14 cellular contexts compared by ENCODE assay signal in genomic region chr10:74289956-74290355, GRCh38.
DNase-seq lines count a peak whose midpoint lies in the region; ATAC-seq, FAIRE-seq and TF ChIP-seq lines count a peak whose summit lies in the region.
"Had no signal": no experiment of that assay in that cellular context is flagged by ENCODE, and none has a peak within 500 bp of the region (broad histone marks: within the 10 kb centered on the region; RNA-seq: fewer than 3 reads in every experiment).

No MANE protein-coding gene starts in this region.

- intact Hi-C loops in esophagus muscularis mucosa (cut with DNase I) = no loop called here

- H3K4me1 ChIP-seq in esophagus muscularis mucosa (peaks cover 3 to 48% (median 31%) of the 10 kb centered on the region in 4 donors), neuron (ENCODE audit: insufficient read depth, low read length) (peaks cover 11% of the 10 kb centered on the region)

- no peak for ATAC-seq in HG02938 (IDR thresholded peaks at IDR 0.05; ENCODE audit: unreplicated experiment)
- ATAC-seq: GM12878 had no signal

- H3K9me3 ChIP-seq in esophagus muscularis mucosa = no peaks in the 10 kb centered on the region
- H3K9me3 ChIP-seq in neuron (ENCODE audit: low read length) = peaks cover 9% of the 10 kb centered on the region
- H3K9me3 ChIP-seq: Caco-2 had no signal

- FAIRE-seq in HTR-8/SVneo (lab: Jason Lieb, UNC) = no peak
- FAIRE-seq: GM12878 had no signal

- DNase-seq in AG10803 (ENCODE audit: low read depth) (peak; percentile 37), esophagus muscularis mucosa (ENCODE audit: extremely low spot score) (no peak), NCI-H446 treated with DMSO at 0.1 percent for 48 hours (lab: John Stamatoyannopoulos, UW) (no peak), HTR-8/SVneo (ENCODE audit: insufficient read length, low spot score) (no peak), nucleus accumbens (lab: John Stamatoyannopoulos, UW) (no peak)
- DNase-seq: Caco-2; glutamatergic neuron; NCI-H1417; stimulated activated CD4-positive, alpha-beta T cell treated with anti-CD3 and anti-CD28 coated beads, Interleukin-12 subunit alpha, Interleukin-12 subunit beta, amount 100 ng/mL, for 4 hours; stimulated activated CD8-positive, alpha-beta memory T cell treated with anti-CD3 and anti-CD28 coated beads, Interleukin-4, amount 100 ng/mL, for 48 hours had no signal

- H2AFZ ChIP-seq in neuron (ENCODE audit: low read depth, low read length) = peak overlapping the region; percentile 45

- H3K4me3 ChIP-seq in AG10803 (ENCODE audit: low read length) (peak overlapping the region; percentile 37), esophagus muscularis mucosa (peak overlapping the region; percentile 3 to 33 (median 12)), neuron (ENCODE audit: low read length) (no peak overlapping the region)
- H3K4me3 ChIP-seq: GM12878 had no signal

- peak overlapping the region; percentile 66 to 74 (median 70) for H3K27ac ChIP-seq in esophagus muscularis mucosa (replicated peaks in 1 of 4)

- H3K27me3 ChIP-seq in esophagus muscularis mucosa = no peaks in the 10 kb centered on the region
- H3K27me3 ChIP-seq in neuron (ENCODE audit: insufficient read depth, low read length) = no peaks in the 10 kb centered on the region

- WGBS in esophagus muscularis mucosa = 18% methylated on average over 4 of the region's 4 CpGs

- peaks cover 2% of the 10 kb centered on the region for H3K36me3 Mint-ChIP-seq in IgD-negative memory B cell

- H3K36me3 ChIP-seq in esophagus muscularis mucosa = no peaks in the 10 kb centered on the region
- no peaks in the 10 kb centered on the region for H3K36me3 ChIP-seq in neuron (ENCODE audit: insufficient read depth, low read length)

- H3K4me1 Mint-ChIP-seq in IgD-negative memory B cell = peaks cover 13 to 30% (median 27%) of the 10 kb centered on the region in 3 donors

- no peak for TF ChIP-seq EP300 in esophagus muscularis mucosa (IDR thresholded peaks at IDR 0.05)

- H3K27me3 Mint-ChIP-seq in IgD-negative memory B cell = no peaks in the 10 kb centered on the region

- H3K4me3 Mint-ChIP-seq in IgD-negative memory B cell = no peak overlapping the region

- no peaks in the 10 kb centered on the region for H3K9me3 Mint-ChIP-seq in IgD-negative memory B cell

- no peak for TF ChIP-seq POLR2A in esophagus muscularis mucosa (IDR thresholded peaks at IDR 0.05; ENCODE audit: low read depth)

- TF ChIP-seq CTCF in AG10803 (conservative IDR thresholded peaks at IDR 0.05; ENCODE audit: low read length) = no peak
- TF ChIP-seq CTCF in esophagus muscularis mucosa (IDR thresholded peaks at IDR 0.05) = no peak

- peak overlapping the region in 2 of 3 donors; percentile 23 to 57 for H3K27ac Mint-ChIP-seq in IgD-negative memory B cell
